Comparison of ENCODE assay signal across 16 cellular contexts in the genomic region with DNA sequence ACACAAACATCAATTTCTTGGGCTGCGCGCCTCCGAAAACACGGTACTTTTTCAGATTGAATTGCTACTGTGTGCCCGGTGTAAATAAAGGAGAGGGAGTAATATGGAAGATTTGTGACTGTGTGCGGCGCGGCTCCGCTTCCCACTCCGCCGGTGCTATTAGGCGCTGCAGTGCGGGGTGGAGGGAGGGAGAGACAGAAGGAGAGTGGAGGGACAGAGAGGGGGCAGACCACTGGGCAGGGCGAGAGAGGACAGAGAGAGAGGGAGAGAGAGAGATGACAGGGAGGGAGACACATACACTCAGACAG. TPM values are rescaled to one million over a fixed set of nuclear protein-coding genes. Genes with fewer than 3 reads are reported as not detected.
DNase-seq lines count a peak whose midpoint lies in the region; ATAC-seq and TF ChIP-seq lines count a peak whose summit lies in the region.
"Had no signal": no experiment of that assay in that cellular context is flagged by ENCODE, and none has a peak within 500 bp of the region (broad histone marks: within the 10 kb centered on the region; RNA-seq: fewer than 3 reads in every experiment).

No MANE protein-coding gene starts in this region.

- H3K36me3 ChIP-seq in ES-I3 (ENCODE audit: insufficient read depth, low read length) (no peaks in the 10 kb centered on the region), NT2/D1 (ENCODE audit: insufficient read depth, insufficient read length, low read length) (no peaks in the 10 kb centered on the region), iPS DF 6.9 (ENCODE audit: control insufficient read depth, insufficient read depth, low read length) (0 out of 2 replicates have a peak, but pooled peaks cover 2% of the 10 kb centered on the region), psoas muscle (ENCODE audit: insufficient read depth in 1 of 2, low read depth in 1 of 2) (no peaks in the 10 kb centered on the region)
- H3K36me3 ChIP-seq: tibial nerve had no signal

- TF ChIP-seq CTCF in psoas muscle (IDR thresholded peaks at IDR 0.05) (no peak), foreskin fibroblast (IDR thresholded peaks at IDR 0.05; ENCODE audit: low read depth, low read length) (no peak)

- WGBS in iPS DF 6.9 (ENCODE audit: insufficient coverage, insufficient read length) = no CpG with 5 or more reads among the region's 14 CpGs
- 45 to 61% (median 47%) methylated on average over 14 of the region's 14 CpGs for WGBS in psoas muscle, 3 donors

- no peak for TF ChIP-seq POLR2A in GM18505 (IDR thresholded peaks at IDR 0.05; ENCODE audit: borderline replicate concordance, extremely low read depth, insufficient read depth, insufficient read length)

- peak in 3 of 4 donors; percentile 29 to 49 (median 42) for ATAC-seq in psoas muscle
- no peak for ATAC-seq in HG02571 (IDR thresholded peaks at IDR 0.05; ENCODE audit: unreplicated experiment)
- ATAC-seq in GM18498 (IDR thresholded peaks at IDR 0.05; ENCODE audit: unreplicated experiment) = no peak
- no peak for ATAC-seq in GM18505 (IDR thresholded peaks at IDR 0.05; ENCODE audit: unreplicated experiment)

- DNase-seq in NT2/D1 (ENCODE audit: low read depth, low spot score) = no peak
- DNase-seq in iPS DF 6.9 (ENCODE audit: low read depth, low spot score) = no peak
- DNase-seq in psoas muscle = peak in 1 of 2 donors; percentile 10
- DNase-seq in foreskin fibroblast = no peak
- DNase-seq: activated CD4-positive, alpha-beta T cell treated with anti-CD3 and anti-CD28 coated beads for 1 hour; CD4-positive, CD25-positive, alpha-beta regulatory T cell; NCI-H2081 treated with DMSO at 0.1 percent for 48 hours had no signal

- no peaks in the 10 kb centered on the region for H3K9me3 ChIP-seq in ES-I3 (ENCODE audit: control insufficient read depth, insufficient read depth, low read length)
- H3K9me3 ChIP-seq in NT2/D1 (ENCODE audit: insufficient read depth, low read length) = no peaks in the 10 kb centered on the region
- H3K9me3 ChIP-seq in iPS DF 6.9 (ENCODE audit: control insufficient read depth, insufficient read depth, low read length) = no peaks in the 10 kb centered on the region
- no peaks in the 10 kb centered on the region for H3K9me3 ChIP-seq in psoas muscle
- H3K9me3 ChIP-seq: tibial nerve had no signal

- H3K4me1 ChIP-seq in ES-I3 (ENCODE audit: insufficient read depth, low read length) (no peaks in the 10 kb centered on the region), NT2/D1 (ENCODE audit: insufficient read depth, insufficient read length) (peaks cover 10% of the 10 kb centered on the region), iPS DF 6.9 (ENCODE audit: control insufficient read depth, insufficient read depth, low read length) (no peaks in the 10 kb centered on the region; the same call in 1 of the 2 replicates), psoas muscle (peaks cover 25% of the 10 kb centered on the region)

- H3K27me3 ChIP-seq in NT2/D1 (ENCODE audit: insufficient read depth, insufficient read length) = peaks cover 21% of the 10 kb centered on the region
- H3K27me3 ChIP-seq in iPS DF 6.9 (ENCODE audit: control insufficient read depth, insufficient read depth, low read length) = no peaks in the 10 kb centered on the region
- H3K27me3 ChIP-seq in psoas muscle (ENCODE audit: insufficient read depth in 3 of 3, low read length in 2 of 3) = no peaks in the 10 kb centered on the region
- H3K27me3 ChIP-seq: tibial nerve had no signal

- H3K4me3 ChIP-seq in NT2/D1 (ENCODE audit: insufficient read length, low read depth) (no peak overlapping the region), iPS DF 6.9 (ENCODE audit: low read length) (peak overlapping the region; percentile 1; the same call in 1 of the 2 replicates), psoas muscle (no peak overlapping the region), foreskin fibroblast (ENCODE audit: low read depth in 1 of 2, low read length in 2 of 2) (no peak overlapping the region)
- H3K4me3 ChIP-seq: tibial nerve had no signal

- H3K9ac ChIP-seq in ES-I3 (ENCODE audit: low read depth, low read length) (peak overlapping the region; percentile 14; the same call in 1 of the 2 replicates), NT2/D1 (ENCODE audit: insufficient read length, low read depth) (peak overlapping the region; percentile 63)
- H3K9ac ChIP-seq: KMS-11 had no signal

- intact Hi-C loops in psoas muscle (cut with DNase I) = no loop called here

- no peak overlapping the region for H3K27ac ChIP-seq in iPS DF 6.9 (ENCODE audit: low read length)
- no peak overlapping the region for H3K27ac ChIP-seq in psoas muscle
- H3K27ac ChIP-seq: epithelial cell of prostate, KMS-11 had no signal

RNA-seq across cellular contexts. Expression of a gene that starts 24.8 kb away (rescaled TPM):
- total RNA-seq in psoas muscle = 100 to 1,000 TPM in 2 of 4 donors, 10 to 100 TPM in 2; 13.1 to 120 (median 74.0) TPM
- polyA plus RNA-seq in psoas muscle = not detected
- total RNA-seq: bronchial epithelial cell, skeletal muscle tissue, tibial nerve had no signal
- polyA plus RNA-seq: CD4-positive, CD25-positive, alpha-beta regulatory T cell had no signal

RNA-seq across cellular contexts. Expression of a gene that starts 53.2 kb away (rescaled TPM):
- total RNA-seq in psoas muscle = 10 to 100 TPM; 21.4 to 34.1 (median 29.6) TPM
- 10 to 100 TPM; 23.2 to 52.0 (median 49.5) TPM for polyA plus RNA-seq in psoas muscle

Comparison
In these comparisons a context has a peak if more than half of its experiments do, and no peak if none do; other contexts are left out.
1. ATAC-seq: peak in psoas muscle (3 of 4); none in HG02571 (single experiment), GM18498 (single experiment) and GM18505 (single experiment).